ENCODE assay signal across 8 cellular contexts in the genomic region with DNA sequence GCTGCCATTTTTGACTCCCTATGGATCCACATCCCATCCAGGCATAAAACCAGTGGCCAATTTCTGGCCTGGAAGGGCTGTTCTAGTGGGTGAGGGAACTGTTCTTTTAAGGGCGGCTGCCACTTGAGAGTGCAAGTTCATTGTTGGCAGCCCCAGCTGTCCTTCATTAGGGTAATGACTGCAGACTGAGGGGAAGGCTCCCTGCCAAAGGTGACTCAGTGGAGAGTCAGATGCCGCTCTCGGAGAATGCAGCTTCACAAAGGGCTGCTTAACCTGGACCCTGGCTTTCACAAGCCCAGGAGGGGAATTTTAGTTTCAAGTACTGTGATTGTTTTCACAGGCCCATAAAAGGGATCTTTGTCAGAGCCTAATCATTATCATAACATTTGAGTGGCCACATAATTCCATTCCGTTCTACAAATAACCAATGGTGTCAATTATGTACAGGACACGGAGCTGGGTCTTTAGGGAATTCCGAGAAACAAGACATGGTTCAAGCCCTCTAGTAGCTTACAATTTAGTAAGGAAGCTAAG.
DNase-seq lines count a peak whose midpoint lies in the region; ATAC-seq and TF ChIP-seq lines count a peak whose summit lies in the region.

No MANE protein-coding gene starts in this region.

- DNase-seq in EH (ENCODE audit: low read depth) = peak; percentile 99
- DNase-seq in NCI-H446 treated with DMSO at 0.1 percent for 48 hours (lab: John Stamatoyannopoulos, UW) = peak; percentile 97
- DNase-seq in epidermal melanocyte (ENCODE audit: insufficient read length, low spot score) = peak; percentile 64
- peak; percentile 78 for DNase-seq in posterior vena cava (ENCODE audit: low spot score)
- DNase-seq in SIG-M5 (lab: John Stamatoyannopoulos, UW) = no peak
- no peak for DNase-seq in omental fat pad (ENCODE audit: low spot score)
- DNase-seq in NCI-H82 (lab: John Stamatoyannopoulos, UW) = no peak

- intact Hi-C loops in posterior vena cava (cut with DNase I) = loop anchor here in 1 of 2 donors (10.0 kb wide), 1 partner anchor 744 kb away; a partner anchor contains a TSS

- ATAC-seq in HG02884 (IDR thresholded peaks at IDR 0.05; ENCODE audit: unreplicated experiment) (no peak), omental fat pad (ENCODE audit: low FRiP score) (no peak)

- no peak for TF ChIP-seq CTCF in omental fat pad (IDR thresholded peaks at IDR 0.05)

Comparison
In these comparisons a context has a peak if more than half of its experiments do, and no peak if none do; other contexts are left out.
1. DNase-seq: peak in EH (single experiment), NCI-H446 treated with DMSO at 0.1 percent for 48 hours (single experiment), epidermal melanocyte (single experiment) and posterior vena cava (single experiment); none in SIG-M5 (single experiment), omental fat pad (single experiment) and NCI-H82 (single experiment).